ENCODE assay signal across 19 cellular contexts in genomic region chr3:192364296-192364695, GRCh38.
"Had no signal": no experiment of that assay in that cellular context is flagged by ENCODE, and none has a peak within 500 bp of the region (broad histone marks: within the 10 kb centered on the region; RNA-seq: fewer than 3 reads in every experiment).

No MANE protein-coding gene starts in this region.

- DNase-seq: esophagus squamous epithelium; foreskin fibroblast; glutamatergic neuron; islet precursor cell; mammary epithelial cell; mucosa of descending colon; naive thymus-derived CD8-positive, alpha-beta T cell; posterior cingulate gyrus; spleen; stimulated activated CD4-positive, alpha-beta T cell treated with anti-CD3 and anti-CD28 coated beads, Interleukin-15, amount 100 ng/mL, for 24 hours; stimulated activated CD4-positive, alpha-beta T cell treated with anti-CD3 and anti-CD28 coated beads, Interleukin-1b, Interleukin-23, amount 100 ng/mL, for 48 hours; stimulated activated CD4-positive, alpha-beta T cell treated with anti-CD3 and anti-CD28 coated beads, Interleukin-4, amount 100 ng/mL, for 4 hours; stimulated activated naive B cell treated with anti-CD40 and anti-IgM and Interleukin-4, amounts not matched to agents 10 μg/mL and 1 μg/mL and 100 μg/mL, for 72 hours; stimulated activated naive CD8-positive, alpha-beta T cell treated with anti-CD3 and anti-CD28 coated beads, Interleukin-15, amount 100 ng/mL, for 72 hours; testis; upper lobe of right lung had no signal

- ATAC-seq: gastroesophageal sphincter; left lobe of liver; mucosa of descending colon; naive thymus-derived CD8-positive, alpha-beta T cell; sciatic nerve; stimulated activated naive B cell treated with anti-CD40 and anti-IgM and Interleukin-4, amounts not matched to agents 10 μg/mL and 1 μg/mL and 100 μg/mL, for 72 hours; stimulated activated naive CD8-positive, alpha-beta T cell treated with anti-CD3 and anti-CD28 coated beads, Interleukin-15, amount 100 ng/mL, for 72 hours; upper lobe of right lung had no signal
